Comparison of ENCODE assay signal across 22 cellular contexts in genomic region chr1:170669586-170670332, GRCh38. TPM values are rescaled to one million over a fixed set of nuclear protein-coding genes. Genes with fewer than 3 reads are reported as not detected.
DNase-seq lines count a peak whose midpoint lies in the region; ATAC-seq and TF ChIP-seq lines count a peak whose summit lies in the region.
"Had no signal": no experiment of that assay in that cellular context is flagged by ENCODE, and none has a peak within 500 bp of the region (broad histone marks: within the 10 kb centered on the region; RNA-seq: fewer than 3 reads in every experiment).

No MANE protein-coding gene starts in this region.

- no peak for ATAC-seq in SK-N-SH treated with all-trans-retinoic acid at 6 μM for 48 hours
- no peak for ATAC-seq in naive thymus-derived CD8-positive, alpha-beta T cell
- no peak for ATAC-seq in HG03175 (IDR thresholded peaks at IDR 0.05; ENCODE audit: unreplicated experiment)
- ATAC-seq: activated CD8-positive, alpha-beta T cell treated with anti-CD3 and anti-CD28 coated beads, Interleukin-2, amount 10 ng/mL, durations not matched to agents 7 days and 5 days; natural killer cell had no signal

- TF ChIP-seq EP300 in SK-N-SH (IDR thresholded peaks at IDR 0.05; ENCODE audit: borderline replicate concordance in 1 of 2, low read depth in 1 of 2, low read length in 1 of 2) = no peak

- DNase-seq in SK-N-SH = no peak
- DNase-seq in fibroblast of lung (ENCODE audit: low read depth in 2 of 2) = no peak
- DNase-seq in osteocyte (ENCODE audit: extremely low spot score, unreplicated experiment) = no peak
- DNase-seq in uterus = no peak
- DNase-seq in naive thymus-derived CD8-positive, alpha-beta T cell = no peak
- DNase-seq in GDM1 (lab: John Stamatoyannopoulos, UW) = no peak
- DNase-seq: activated CD8-positive, alpha-beta T cell treated with anti-CD3 and anti-CD28 coated beads, Interleukin-2, amount 10 ng/mL, durations not matched to agents 7 days and 5 days; C1 segment of cervical spinal cord; effector CD8-positive, alpha-beta T cell; esophagus squamous epithelium; hippocampal formation; kidney glomerular epithelial cell; natural killer cell; NCI-H1436; NCI-H774; stimulated activated CD4-positive, alpha-beta T cell treated with anti-CD3 and anti-CD28 coated beads, Interleukin-1b, Interleukin-23, amount 100 ng/mL, for 48 hours; stomach had no signal

- no peak for TF ChIP-seq POLR2A in uterus (IDR thresholded peaks at IDR 0.05)

- H3K79me2 ChIP-seq in SK-N-SH (ENCODE audit: insufficient read depth) = peaks cover 100% of the 10 kb centered on the region
- peaks cover 99% of the 10 kb centered on the region for H3K79me2 ChIP-seq in fibroblast of lung (ENCODE audit: control insufficient read depth, insufficient read depth, low read length)

- POLR2A ChIA-PET in SK-N-SH (lab: Yijun Ruan, JAX) = no interaction called here
- POLR2A ChIA-PET in naive thymus-derived CD8-positive, alpha-beta T cell (lab: Charles Lee) = no interaction called here

- peaks cover 88% of the 10 kb centered on the region for H3K4me1 Mint-ChIP-seq in osteocyte (ENCODE audit: unreplicated experiment)
- peaks cover 2 to 39% (median 19%) of the 10 kb centered on the region in 4 donors for H3K4me1 Mint-ChIP-seq in naive thymus-derived CD8-positive, alpha-beta T cell

- peak overlapping the region; percentile 94 for H3K27ac Mint-ChIP-seq in osteocyte (ENCODE audit: unreplicated experiment)
- H3K27ac Mint-ChIP-seq in naive thymus-derived CD8-positive, alpha-beta T cell = no peak overlapping the region
- H3K27ac Mint-ChIP-seq: activated CD8-positive, alpha-beta T cell treated with anti-CD3 and anti-CD28 coated beads, Interleukin-2, amount 10 ng/mL, durations not matched to agents 7 days and 5 days; natural killer cell had no signal

- H4K20me1 ChIP-seq in SK-N-SH (ENCODE audit: insufficient read depth) (no peaks in the 10 kb centered on the region), fibroblast of lung (ENCODE audit: control insufficient read depth, extremely low read depth, insufficient read depth, low read length) (no peaks in the 10 kb centered on the region)

- H3K4me3 ChIP-seq in SK-N-SH (ENCODE audit: low read depth in 2 of 2, low read length in 1 of 2) (peak overlapping the region; percentile 66 to 87; a peak in 3 of 4 replicates), fibroblast of lung (replicated peaks in 1 of 4; ENCODE audit: control extremely low read depth in 1 of 4, insufficient read depth in 1 of 4, low read depth in 3 of 4, low read length in 4 of 4) (peak overlapping the region in 2 of 4 experiments; percentile 30 to 43), uterus (peak overlapping the region; percentile 22 to 68)
- H3K4me3 ChIP-seq: cardiac muscle cell, esophagus squamous epithelium, stomach had no signal

- H3K36me3 Mint-ChIP-seq in osteocyte (ENCODE audit: unreplicated experiment) = peaks cover 54% of the 10 kb centered on the region
- peaks cover 0 to 10% (median 0%) of the 10 kb centered on the region in 3 donors for H3K36me3 Mint-ChIP-seq in naive thymus-derived CD8-positive, alpha-beta T cell
- H3K36me3 Mint-ChIP-seq: natural killer cell had no signal

- H3K9me3 ChIP-seq in SK-N-SH (no peaks in the 10 kb centered on the region), fibroblast of lung (ENCODE audit: control insufficient read depth, insufficient read depth, low read depth, low read length) (no peaks in the 10 kb centered on the region), uterus (no peaks in the 10 kb centered on the region)
- H3K9me3 ChIP-seq: esophagus squamous epithelium, stomach had no signal

- peak overlapping the region; percentile 92 for H3K4me2 ChIP-seq in SK-N-SH
- H3K4me2 ChIP-seq in fibroblast of lung (ENCODE audit: extremely low read depth, insufficient read depth, low read length) = peak overlapping the region; percentile 52

- 20% methylated on average over 21 of the region's 21 CpGs for WGBS in SK-N-SH (ENCODE audit: low lambda C conversion rate)

- CTCF ChIA-PET in SK-N-SH (lab: Yijun Ruan, JAX) = interaction anchor here (0.8 kb wide), 1 partner anchor 20 kb away, joined by 3 read pairs; no protein-coding TSS in a partner anchor

- no peaks in the 10 kb centered on the region for H3K9me2 ChIP-seq in SK-N-SH

- no peaks in the 10 kb centered on the region for H3K27me3 Mint-ChIP-seq in osteocyte (ENCODE audit: unreplicated experiment)
- H3K27me3 Mint-ChIP-seq in naive thymus-derived CD8-positive, alpha-beta T cell = peaks cover 50 to 92% (median 80%) of the 10 kb centered on the region in 5 donors

- H3K9ac ChIP-seq in SK-N-SH (peak overlapping the region; percentile 99), fibroblast of lung (ENCODE audit: insufficient read depth, low read length) (no peak overlapping the region)

- H3K4me1 ChIP-seq in SK-N-SH (ENCODE audit: control insufficient read depth in 1 of 2, insufficient read depth in 2 of 2, low read depth in 1 of 2, low read length in 1 of 2) (peaks cover 6 to 16% of the 10 kb centered on the region in 2 experiments; a peak in 3 of 4 replicates), fibroblast of lung (ENCODE audit: control insufficient read depth, extremely low read depth, insufficient read depth, low read length) (peaks cover 10% of the 10 kb centered on the region), uterus (peaks cover 0 to 4% of the 10 kb centered on the region in 2 donors)

- H3K9me3 Mint-ChIP-seq in osteocyte (ENCODE audit: unreplicated experiment) = no peaks in the 10 kb centered on the region
- H3K9me3 Mint-ChIP-seq in naive thymus-derived CD8-positive, alpha-beta T cell = peaks cover 0 to 5% (median 0%) of the 10 kb centered on the region in 9 donors
- H3K9me3 Mint-ChIP-seq: natural killer cell had no signal

- no peaks in the 10 kb centered on the region for H3K27me3 ChIP-seq in SK-N-SH (ENCODE audit: insufficient read depth)
- H3K27me3 ChIP-seq in fibroblast of lung (ENCODE audit: control insufficient read depth, insufficient read depth, low read length) = no peaks in the 10 kb centered on the region
- no peaks in the 10 kb centered on the region for H3K27me3 ChIP-seq in uterus

- peaks cover 66% of the 10 kb centered on the region for H3F3A ChIP-seq in SK-N-SH (replicated peaks; ENCODE audit: insufficient read depth)

- no peak for TF ChIP-seq RAD21 in SK-N-SH (IDR thresholded peaks at IDR 0.05; ENCODE audit: low read length)

- H3K36me3 ChIP-seq in SK-N-SH (replicated peaks in 1 of 2; ENCODE audit: control insufficient read depth in 1 of 2, insufficient read depth in 2 of 2, low read length in 1 of 2) = peaks cover 18 to 76% of the 10 kb centered on the region in 2 experiments
- peaks cover 18% of the 10 kb centered on the region for H3K36me3 ChIP-seq in fibroblast of lung (ENCODE audit: control insufficient read depth, insufficient read depth, low read length)
- H3K36me3 ChIP-seq in uterus = no peaks in the 10 kb centered on the region
- H3K36me3 ChIP-seq: cardiac muscle cell, esophagus squamous epithelium, stomach had no signal

- H3K27ac ChIP-seq in SK-N-SH (ENCODE audit: low read depth in 2 of 2, low read length in 1 of 2) (peak overlapping the region; percentile 97 to 99), fibroblast of lung (ENCODE audit: insufficient read depth, low read length) (no peak overlapping the region), uterus (peak overlapping the region; percentile 95 to 99)
- H3K27ac ChIP-seq: 22Rv1, cardiac muscle cell, stomach had no signal

- H2AFZ ChIP-seq in SK-N-SH (ENCODE audit: low read depth) = no peak overlapping the region
- no peak overlapping the region for H2AFZ ChIP-seq in fibroblast of lung (ENCODE audit: low read length)

- H3K4me3 Mint-ChIP-seq in osteocyte (ENCODE audit: unreplicated experiment) = peak overlapping the region; percentile 90
- no peak overlapping the region for H3K4me3 Mint-ChIP-seq in naive thymus-derived CD8-positive, alpha-beta T cell
- H3K4me3 Mint-ChIP-seq: activated CD8-positive, alpha-beta T cell treated with anti-CD3 and anti-CD28 coated beads, Interleukin-2, amount 10 ng/mL, durations not matched to agents 7 days and 5 days; natural killer cell had no signal

- intact Hi-C loops in uterus (cut with DNase I; ENCODE audit: low total_unique reads) = no loop called here

- TF ChIP-seq CTCF in SK-N-SH (IDR thresholded peaks at IDR 0.05) (no peak), fibroblast of lung (conservative IDR thresholded peaks at IDR 0.05 in 1 of 2, IDR thresholded peaks at IDR 0.05 in 1 of 2; ENCODE audit: low read depth in 1 of 2, low read length in 2 of 2) (no peak), osteocyte (IDR thresholded peaks at IDR 0.05) (no peak), uterus (IDR thresholded peaks at IDR 0.05) (no peak)

TF ChIP-seq in SK-N-SH, 30 proteins besides CTCF, POLR2A, EP300 and RAD21:
- TF ChIP-seq NRF1 (IDR thresholded peaks at IDR 0.05; ENCODE audit: low read depth, low read length) (no peak), POLR2AphosphoS5 (IDR thresholded peaks at IDR 0.05; ENCODE audit: low read depth, low read length) (peak; percentile 2; the same call in 1 of the 2 replicates)

TF ChIP-seq in SK-N-SH treated with all-trans-retinoic acid at 6 μM for 48 hours, 23 proteins besides CTCF, POLR2A, EP300 and RAD21 (continues in another document):
- TF ChIP-seq OSR1 (CRISPR knock-in tag; IDR thresholded peaks at IDR 0.05) (no peak), TOX (CRISPR knock-in tag; IDR thresholded peaks at IDR 0.05; ENCODE audit: borderline replicate concordance) (no peak), CREB5 (CRISPR knock-in tag; IDR thresholded peaks at IDR 0.05; ENCODE audit: low read depth) (no peak), ARNTL (CRISPR knock-in tag; IDR thresholded peaks at IDR 0.05; ENCODE audit: borderline replicate concordance, low read depth) (no peak), ESRRG (CRISPR knock-in tag; IDR thresholded peaks at IDR 0.05) (no peak)

RNA-seq across cellular contexts. Expression of gene PRRX1, which starts 5.8 kb away (rescaled TPM):
- polyA plus RNA-seq in SK-N-SH (2012; rRNA removed) (356 and 431 TPM in 2 replicates), fibroblast of lung (264 and 349 TPM in 2 replicates)
- 352 and 421 TPM in 2 replicates for polyA plus RNA-seq in SK-N-SH (2012; cell fraction: cytosol; rRNA removed)
- polyA plus RNA-seq in SK-N-SH (2012; cell fraction: nucleus; rRNA removed) = 197 and 345 TPM in 2 replicates
- total RNA-seq in fibroblast of lung (121 and 128 TPM in 2 replicates), osteocyte (358 and 376 TPM in 2 replicates), uterus (100 to 1,000 TPM in 2 of 4 donors, 10 to 100 TPM in 2; 36.4 to 179 (median 121) TPM)
- polyA plus RNA-seq in fibroblast of lung (2012) = 139 and 195 TPM in 2 replicates
- 307 and 347 TPM in 2 replicates for polyA minus RNA-seq in fibroblast of lung (ENCODE audit: low replicate concordance)
- total RNA-seq in naive thymus-derived CD8-positive, alpha-beta T cell = not detected
- not detected for polyA plus RNA-seq in naive thymus-derived CD8-positive, alpha-beta T cell
- total RNA-seq: activated CD8-positive, alpha-beta T cell treated with anti-CD3 and anti-CD28 coated beads, Interleukin-2, amount 10 ng/mL, durations not matched to agents 7 days and 5 days; natural killer cell; T-helper 2 cell treated with Interferon-gamma antibody and Interleukin-4, amounts not matched to agents 100 ng/mL and 5 ng/mL, for 36 hours had no signal

Comparison
In these comparisons a context has a peak if more than half of its experiments do, and no peak if none do; other contexts are left out.
1. RNA of gene PRRX1, which starts 5.8 kb away (total RNA-seq): 358 to 376 TPM in osteocyte, 36.4 to 179 TPM in uterus and 121 to 128 TPM in fibroblast of lung; not detected in naive thymus-derived CD8-positive, alpha-beta T cell; every median in the first group is over 10 times any median in the second.